ENCODE assay signal across 1 cellular context in the genomic region with DNA sequence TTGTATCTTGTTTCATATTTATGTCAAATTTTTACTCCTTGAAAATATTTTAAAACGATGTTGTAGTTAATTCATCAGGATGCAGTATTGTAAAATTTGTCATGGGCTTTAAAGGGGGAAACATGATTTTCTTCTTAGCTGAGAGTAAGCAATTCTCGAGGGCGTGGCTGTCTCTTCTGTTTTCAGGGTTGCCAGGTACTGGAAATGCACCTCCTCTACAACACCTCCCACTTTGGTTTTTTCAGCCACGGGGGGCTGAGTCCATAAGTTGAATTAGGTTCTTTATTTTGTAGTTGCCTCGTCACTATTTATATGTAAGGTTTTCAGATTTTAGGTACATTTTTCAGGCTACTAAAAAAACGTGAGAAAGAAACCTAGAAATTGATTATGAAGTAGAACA.
TF ChIP-seq lines count a peak whose summit lies in the region.

No MANE protein-coding gene starts in this region.

TF ChIP-seq in IMR-90, 13 proteins besides CTCF, POLR2A, EP300 and RAD21 (continued from another document):
- no peak for TF ChIP-seq SMC3 (IDR thresholded peaks at IDR 0.05; ENCODE audit: low read depth, low read length)
- no peak for TF ChIP-seq MAFK (IDR thresholded peaks at IDR 0.05; ENCODE audit: low read depth, low read length)
- TF ChIP-seq, protein P1, sequence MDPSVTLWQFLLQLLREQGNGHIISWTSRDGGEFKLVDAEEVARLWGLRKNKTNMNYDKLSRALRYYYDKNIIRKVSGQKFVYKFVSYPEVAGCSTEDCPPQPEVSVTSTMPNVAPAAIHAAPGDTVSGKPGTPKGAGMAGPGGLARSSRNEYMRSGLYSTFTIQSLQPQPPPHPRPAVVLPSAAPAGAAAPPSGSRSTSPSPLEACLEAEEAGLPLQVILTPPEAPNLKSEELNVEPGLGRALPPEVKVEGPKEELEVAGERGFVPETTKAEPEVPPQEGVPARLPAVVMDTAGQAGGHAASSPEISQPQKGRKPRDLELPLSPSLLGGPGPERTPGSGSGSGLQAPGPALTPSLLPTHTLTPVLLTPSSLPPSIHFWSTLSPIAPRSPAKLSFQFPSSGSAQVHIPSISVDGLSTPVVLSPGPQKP (IDR thresholded peaks at IDR 0.05; ENCODE audit: borderline replicate concordance, low read depth, low read length): no peak
- TF ChIP-seq, protein P2, sequence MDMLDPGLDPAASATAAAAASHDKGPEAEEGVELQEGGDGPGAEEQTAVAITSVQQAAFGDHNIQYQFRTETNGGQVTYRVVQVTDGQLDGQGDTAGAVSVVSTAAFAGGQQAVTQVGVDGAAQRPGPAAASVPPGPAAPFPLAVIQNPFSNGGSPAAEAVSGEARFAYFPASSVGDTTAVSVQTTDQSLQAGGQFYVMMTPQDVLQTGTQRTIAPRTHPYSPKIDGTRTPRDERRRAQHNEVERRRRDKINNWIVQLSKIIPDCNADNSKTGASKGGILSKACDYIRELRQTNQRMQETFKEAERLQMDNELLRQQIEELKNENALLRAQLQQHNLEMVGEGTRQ (IDR thresholded peaks at IDR 0.05; ENCODE audit: low read depth, low read length): no peak
- no peak for TF ChIP-seq FOS (IDR thresholded peaks at IDR 0.05; ENCODE audit: low read depth, low read length)
- no peak for TF ChIP-seq MXI1 (IDR thresholded peaks at IDR 0.05; ENCODE audit: borderline replicate concordance, low read depth, low read length)
